ENCODE assay signal across 8 cellular contexts in genomic region chr17:18226284-18226945, GRCh38. TPM values are rescaled to one million over a fixed set of nuclear protein-coding genes. Genes with fewer than 3 reads are reported as not detected.
DNase-seq lines count a peak whose midpoint lies in the region; ATAC-seq and TF ChIP-seq lines count a peak whose summit lies in the region.

No MANE protein-coding gene starts in this region.

- peak; percentile 30 for DNase-seq in activated naive CD4-positive, alpha-beta T cell treated with anti-CD3 and anti-CD28 coated beads, Interleukin-2, amount 10 ng/mL, durations not matched to agents 7 days and 5 days
- DNase-seq in activated naive CD4-positive, alpha-beta T cell (lab: John Stamatoyannopoulos, UW): no peak
- DNase-seq in lung (ENCODE audit: low spot score): no peak
- no peak for DNase-seq in type B pancreatic cell (ENCODE audit: extremely low spot score, unreplicated experiment)
- no peak for DNase-seq in A172 (ENCODE audit: low spot score)
- no peak for DNase-seq in NCI-H1105 (lab: John Stamatoyannopoulos, UW)
- DNase-seq in COR-L47 (lab: John Stamatoyannopoulos, UW): no peak

- no peak for ATAC-seq in lung (ENCODE audit: insufficient read depth, low FRiP score)

- no peaks in the 10 kb centered on the region for H3K9me3 ChIP-seq in lung (ENCODE audit: control insufficient read depth in 2 of 2, insufficient read depth in 1 of 2, low read length in 1 of 2)

- H3K36me3 ChIP-seq in lung (ENCODE audit: control insufficient read depth in 2 of 2, insufficient read depth in 2 of 2, low read length in 2 of 2): no peaks in the 10 kb centered on the region

- no peak for TF ChIP-seq CTCF in brain (conservative IDR thresholded peaks at IDR 0.05)
- no peak for TF ChIP-seq CTCF in lung (IDR thresholded peaks at IDR 0.05; ENCODE audit: control extremely low read depth, extremely low read depth)
- no peak for TF ChIP-seq CTCF in type B pancreatic cell (conservative IDR thresholded peaks at IDR 0.05)

- peak overlapping the region; percentile 52 for H3K4me3 ChIP-seq in lung

- peak overlapping the region; percentile 94 for H3K4me3 Mint-ChIP-seq in activated naive CD4-positive, alpha-beta T cell treated with anti-CD3 and anti-CD28 coated beads, Interleukin-2, amount 10 ng/mL, durations not matched to agents 7 days and 5 days
- H3K4me3 Mint-ChIP-seq in brain (peak overlapping the region; percentile 95 to 99 (median 98)), type B pancreatic cell (peak overlapping the region; percentile 100)

- no peaks in the 10 kb centered on the region for H3K27me3 ChIP-seq in lung (ENCODE audit: control insufficient read depth, insufficient read depth)

- WGBS in lung, 2 donors: 29 to 33% methylated on average over 16 of the region's 16 CpGs

- no peaks in the 10 kb centered on the region for H3K9me3 Mint-ChIP-seq in activated naive CD4-positive, alpha-beta T cell treated with anti-CD3 and anti-CD28 coated beads, Interleukin-2, amount 10 ng/mL, durations not matched to agents 7 days and 5 days
- no peaks in the 10 kb centered on the region for H3K9me3 Mint-ChIP-seq in brain
- H3K9me3 Mint-ChIP-seq in type B pancreatic cell: no peaks in the 10 kb centered on the region

- CTCF ChIA-PET in activated naive CD4-positive, alpha-beta T cell treated with anti-CD3 and anti-CD28 coated beads, Interleukin-2, amount 10 ng/mL, durations not matched to agents 7 days and 5 days (lab: Charles Lee): no interaction called here

- H3K36me3 Mint-ChIP-seq in activated naive CD4-positive, alpha-beta T cell treated with anti-CD3 and anti-CD28 coated beads, Interleukin-2, amount 10 ng/mL, durations not matched to agents 7 days and 5 days: peaks cover 3% of the 10 kb centered on the region
- H3K36me3 Mint-ChIP-seq in brain (no peaks in the 10 kb centered on the region), type B pancreatic cell (no peaks in the 10 kb centered on the region)

- H3K27ac ChIP-seq in lung (ENCODE audit: low read depth in 1 of 2, low read length in 1 of 2): no peak overlapping the region

- peaks cover 25% of the 10 kb centered on the region for H3K4me1 Mint-ChIP-seq in activated naive CD4-positive, alpha-beta T cell treated with anti-CD3 and anti-CD28 coated beads, Interleukin-2, amount 10 ng/mL, durations not matched to agents 7 days and 5 days
- H3K4me1 Mint-ChIP-seq in brain (peaks cover 59% of the 10 kb centered on the region), type B pancreatic cell (ENCODE audit: unreplicated experiment) (peaks cover 34% of the 10 kb centered on the region)

- peaks cover 0 to 12% of the 10 kb centered on the region in 2 donors for H3K4me1 ChIP-seq in lung (ENCODE audit: control insufficient read depth in 2 of 2, insufficient read depth in 2 of 2, low read length in 2 of 2)

- H3K27me3 Mint-ChIP-seq in activated naive CD4-positive, alpha-beta T cell treated with anti-CD3 and anti-CD28 coated beads, Interleukin-2, amount 10 ng/mL, durations not matched to agents 7 days and 5 days: no peaks in the 10 kb centered on the region
- H3K27me3 Mint-ChIP-seq in brain (peaks cover 5% of the 10 kb centered on the region), type B pancreatic cell (no peaks in the 10 kb centered on the region)

- H3K27ac Mint-ChIP-seq in activated naive CD4-positive, alpha-beta T cell treated with anti-CD3 and anti-CD28 coated beads, Interleukin-2, amount 10 ng/mL, durations not matched to agents 7 days and 5 days: peak overlapping the region; percentile 83
- peak overlapping the region; percentile 96 to 99 (median 98) for H3K27ac Mint-ChIP-seq in brain
- peak overlapping the region; percentile 89 for H3K27ac Mint-ChIP-seq in type B pancreatic cell

RNA-seq across cellular contexts. Expression of gene LLGL1, which starts 1.0 kb away (rescaled TPM):
- 71.6 TPM for polyA plus RNA-seq in brain (ENCODE audit: insufficient read depth, low read depth, low replicate concordance)
- total RNA-seq in lung: 10 to 100 TPM; 14.7 to 21.8 TPM
- polyA plus RNA-seq in lung: 1 to 10 TPM; 7.1 to 9.5 TPM
- total RNA-seq in type B pancreatic cell (ENCODE audit: low replicate concordance): 35.1 and 61.2 TPM in 2 replicates
- 41.7 and 47.2 TPM in 2 replicates for total RNA-seq in A172 (2014; rRNA removed; shearing (Covaris generic))

RNA-seq across cellular contexts. Expression of gene FLII, which starts 32.1 kb away (rescaled TPM):
- polyA plus RNA-seq in brain (ENCODE audit: insufficient read depth, low read depth, low replicate concordance) (129 TPM), lung (100 to 1,000 TPM; 234 to 298 TPM)
- total RNA-seq in lung (100 to 1,000 TPM; 152 to 391 TPM), type B pancreatic cell (ENCODE audit: low replicate concordance) (248 and 320 TPM in 2 replicates)
- 369 and 474 TPM in 2 replicates for total RNA-seq in A172 (2014; rRNA removed; shearing (Covaris generic))

RNA-seq across cellular contexts. Expression of gene MIEF2, which starts 34.0 kb away (rescaled TPM):
- polyA plus RNA-seq in brain (ENCODE audit: insufficient read depth, low read depth, low replicate concordance) (13.5 TPM), lung (10 to 100 TPM in 1 of 2 donors, 1 to 10 TPM in 1; 7.3 to 10.8 TPM)
- total RNA-seq in lung (10 to 100 TPM; 15.5 to 24.1 TPM), type B pancreatic cell (ENCODE audit: low replicate concordance) (17.9 and 31.2 TPM in 2 replicates)
- 19.4 and 27.7 TPM in 2 replicates for total RNA-seq in A172 (2014; rRNA removed; shearing (Covaris generic))

RNA-seq across cellular contexts. Expression of gene ALKBH5, which starts 42.8 kb away (rescaled TPM):
- 99.8 TPM for polyA plus RNA-seq in brain (ENCODE audit: insufficient read depth, low read depth, low replicate concordance)
- total RNA-seq in lung: 100 to 1,000 TPM in 1 of 2 donors, 10 to 100 TPM in 1; 83.0 to 104 TPM
- polyA plus RNA-seq in lung: 10 to 100 TPM; 30.2 to 36.5 TPM
- total RNA-seq in type B pancreatic cell (ENCODE audit: low replicate concordance): 79.8 and 88.8 TPM in 2 replicates
- 107 and 116 TPM in 2 replicates for total RNA-seq in A172 (2014; rRNA removed; shearing (Covaris generic))
